19 cellular contexts compared by ENCODE assay signal in genomic region chrX:75303795-75304194, GRCh38. TPM values are rescaled to one million over a fixed set of nuclear protein-coding genes. Genes with fewer than 3 reads are reported as not detected.
DNase-seq lines count a peak whose midpoint lies in the region; ATAC-seq and TF ChIP-seq lines count a peak whose summit lies in the region.
"Had no signal": no experiment of that assay in that cellular context is flagged by ENCODE, and none has a peak within 500 bp of the region (broad histone marks: within the 10 kb centered on the region; RNA-seq: fewer than 3 reads in every experiment).

No MANE protein-coding gene starts in this region.

- H3K27me3 Mint-ChIP-seq in progenitor cell of endocrine pancreas = peaks cover 3% of the 10 kb centered on the region
- H3K27me3 Mint-ChIP-seq: activated CD4-positive, alpha-beta memory T cell treated with anti-CD3 and anti-CD28 coated beads for 36 hours; activated naive CD8-positive, alpha-beta T cell treated with anti-CD3 and anti-CD28 coated beads, Interleukin-2, amount 50 U/mL, for 24 hours had no signal

- H3K4me3 ChIP-seq in BJ (ENCODE audit: low read depth, low read length) = no peak overlapping the region
- H3K4me3 ChIP-seq in osteoblast (ENCODE audit: insufficient read depth, low read length) = no peak overlapping the region
- H3K4me3 ChIP-seq in uterus = no peak overlapping the region
- H3K4me3 ChIP-seq: colonic mucosa, hepatocyte, right lobe of liver had no signal

- no peaks in the 10 kb centered on the region for H3K9me3 ChIP-seq in osteoblast (ENCODE audit: low read depth, low read length)
- no peaks in the 10 kb centered on the region for H3K9me3 ChIP-seq in uterus
- H3K9me3 ChIP-seq: colonic mucosa, right lobe of liver had no signal

- no peaks in the 10 kb centered on the region for H3K27me3 ChIP-seq in BJ (ENCODE audit: control insufficient read depth, insufficient read depth, low read length)
- no peaks in the 10 kb centered on the region for H3K27me3 ChIP-seq in osteoblast (ENCODE audit: insufficient read depth, low read length)
- H3K27me3 ChIP-seq in uterus = no peaks in the 10 kb centered on the region
- H3K27me3 ChIP-seq: colonic mucosa, hepatocyte had no signal

- no peak overlapping the region for H3K4me3 Mint-ChIP-seq in progenitor cell of endocrine pancreas (ENCODE audit: low read depth)
- H3K4me3 Mint-ChIP-seq: activated CD4-positive, alpha-beta memory T cell treated with anti-CD3 and anti-CD28 coated beads for 36 hours; activated naive CD8-positive, alpha-beta T cell treated with anti-CD3 and anti-CD28 coated beads, Interleukin-2, amount 50 U/mL, for 24 hours had no signal

- H2AFZ ChIP-seq in osteoblast (ENCODE audit: low read length) = no peak overlapping the region
- H2AFZ ChIP-seq: hepatocyte had no signal

- DNase-seq in BJ (ENCODE audit: low read depth) = peak; percentile 13
- peak; percentile 41 for DNase-seq in HS-27A (ENCODE audit: low read depth)
- peak; percentile 24 for DNase-seq in dermis blood vessel endothelial cell
- no peak for DNase-seq in osteoblast (ENCODE audit: insufficient read length, low spot score, missing footprints)
- DNase-seq in uterus = no peak
- DNase-seq in progenitor cell of endocrine pancreas (ENCODE audit: low spot score, unreplicated experiment) = no peak
- no peak for DNase-seq in Right ventricle myocardium inferior (ENCODE audit: missing footprints)
- DNase-seq: activated CD4-positive, alpha-beta memory T cell treated with anti-CD3 and anti-CD28 coated beads for 36 hours; activated naive CD8-positive, alpha-beta T cell treated with anti-CD3 and anti-CD28 coated beads, Interleukin-2, amount 50 U/mL, for 24 hours; C1 segment of cervical spinal cord; colonic mucosa; NCI-H1092; NCI-H82; right lobe of liver; stimulated activated CD4-positive, alpha-beta T cell treated with anti-CD3 and anti-CD28 coated beads, Interleukin-4, amount 100 ng/mL, for 1 hour; stimulated activated CD8-positive, alpha-beta memory T cell treated with anti-CD3 and anti-CD28 coated beads, Interleukin-4, amount 100 ng/mL, for 48 hours had no signal

- peaks cover 9% of the 10 kb centered on the region for H3K9me3 Mint-ChIP-seq in progenitor cell of endocrine pancreas (ENCODE audit: low read depth)
- H3K9me3 Mint-ChIP-seq: activated naive CD8-positive, alpha-beta T cell treated with anti-CD3 and anti-CD28 coated beads, Interleukin-2, amount 50 U/mL, for 24 hours had no signal

- no peak for ATAC-seq in GM21737 (IDR thresholded peaks at IDR 0.05; ENCODE audit: unreplicated experiment)
- no peak for ATAC-seq in Right ventricle myocardium inferior
- ATAC-seq: activated naive CD8-positive, alpha-beta T cell treated with anti-CD3 and anti-CD28 coated beads, Interleukin-2, amount 50 U/mL, for 24 hours; Panc1; right lobe of liver had no signal

- H3K4me2 ChIP-seq in osteoblast (ENCODE audit: insufficient read depth, low read length) = peak overlapping the region; percentile 27
- H3K4me2 ChIP-seq: hepatocyte had no signal

- CTCF ChIA-PET in BJ (lab: Yijun Ruan, JAX) = no interaction called here

- H3K36me3 Mint-ChIP-seq in progenitor cell of endocrine pancreas (ENCODE audit: insufficient read depth) = peaks cover 19% of the 10 kb centered on the region

- TF ChIP-seq POLR2A in uterus (IDR thresholded peaks at IDR 0.05) = no peak

- H3K27ac Mint-ChIP-seq in progenitor cell of endocrine pancreas = no peak overlapping the region
- H3K27ac Mint-ChIP-seq: activated CD4-positive, alpha-beta memory T cell treated with anti-CD3 and anti-CD28 coated beads for 36 hours; activated naive CD8-positive, alpha-beta T cell treated with anti-CD3 and anti-CD28 coated beads, Interleukin-2, amount 50 U/mL, for 24 hours had no signal

- H3K4me1 Mint-ChIP-seq in progenitor cell of endocrine pancreas (ENCODE audit: low read depth) = no peaks in the 10 kb centered on the region

- H3K36me3 ChIP-seq in BJ (ENCODE audit: control insufficient read depth, insufficient read depth, low read length) (no peaks in the 10 kb centered on the region), osteoblast (ENCODE audit: insufficient read depth, low read length) (no peaks in the 10 kb centered on the region), uterus (no peaks in the 10 kb centered on the region)
- H3K36me3 ChIP-seq: colonic mucosa had no signal

- POLR2A ChIA-PET in BJ (lab: Charles Lee) = no interaction called here

- H3K27ac ChIP-seq in osteoblast (ENCODE audit: low read depth, low read length) = no peak overlapping the region
- H3K27ac ChIP-seq in uterus = no peak overlapping the region
- H3K27ac ChIP-seq: colonic mucosa, hepatocyte, right lobe of liver had no signal

- intact Hi-C loops in uterus (cut with DNase I; ENCODE audit: low total_unique reads) = no loop called here
- intact Hi-C loops in Right ventricle myocardium inferior (cut with DNase I) = no loop called here

- no peaks in the 10 kb centered on the region for H4K20me1 ChIP-seq in osteoblast (ENCODE audit: insufficient read depth, low read length)

- H3K79me2 ChIP-seq in osteoblast (ENCODE audit: insufficient read depth, low read length) = no peaks in the 10 kb centered on the region
- H3K79me2 ChIP-seq: hepatocyte had no signal

- H3K4me1 ChIP-seq in osteoblast (ENCODE audit: insufficient read depth, low read length) (peaks cover 13% of the 10 kb centered on the region), uterus (no peaks in the 10 kb centered on the region)
- H3K4me1 ChIP-seq: colonic mucosa, right lobe of liver had no signal

- TF ChIP-seq CTCF in BJ (IDR thresholded peaks at IDR 0.05; ENCODE audit: insufficient read depth, low read depth, low read length) = no peak
- no peak for TF ChIP-seq CTCF in osteoblast (IDR thresholded peaks at IDR 0.05; ENCODE audit: extremely low read depth, low read depth, low read length)
- no peak for TF ChIP-seq CTCF in uterus (IDR thresholded peaks at IDR 0.05)
- no peak for TF ChIP-seq CTCF in progenitor cell of endocrine pancreas (IDR thresholded peaks at IDR 0.05; ENCODE audit: unreplicated experiment)

RNA-seq across cellular contexts. Expression of gene UPRT, which starts 29.9 kb away (rescaled TPM):
- 6.5 and 6.6 TPM in 2 replicates for polyA plus RNA-seq in BJ (2011; rRNA removed)
- polyA minus RNA-seq in BJ (2011; rRNA and poly(A)+ RNA removed) = 8.4 and 12.2 TPM in 2 replicates
- total RNA-seq in dermis blood vessel endothelial cell (20.3 and 20.8 TPM in 2 replicates), osteoblast (11.5 and 12.3 TPM in 2 replicates), uterus (10 to 100 TPM in 3 of 4 donors, 1 to 10 TPM in 1; 4.7 to 24.1 (median 17.7) TPM), progenitor cell of endocrine pancreas (14.6 and 15.6 TPM in 2 replicates), Right ventricle myocardium inferior (15.2 TPM)

Comparison
In these comparisons a context has a peak if more than half of its experiments do, and no peak if none do; other contexts are left out.
1. DNase-seq: peak in BJ (single experiment), HS-27A (single experiment) and dermis blood vessel endothelial cell (single experiment); none in osteoblast (single experiment), uterus (0 of 2), progenitor cell of endocrine pancreas (single experiment) and Right ventricle myocardium inferior (single experiment).